23 cellular contexts compared by ENCODE assay signal in genomic region chr1:15764890-15765289, GRCh38. TPM values are rescaled to one million over a fixed set of nuclear protein-coding genes. Genes with fewer than 3 reads are reported as not detected.
DNase-seq lines count a peak whose midpoint lies in the region; ATAC-seq and TF ChIP-seq lines count a peak whose summit lies in the region.
"Had no signal": no experiment of that assay in that cellular context is flagged by ENCODE, and none has a peak within 500 bp of the region (broad histone marks: within the 10 kb centered on the region; RNA-seq: fewer than 3 reads in every experiment).

No MANE protein-coding gene starts in this region.

- BruUV-seq in MCF 10A (replicated peaks; lab: Mats Ljungman, UMichigan), result TSS peak; percentile 44

- H3K27ac ChIP-seq in breast epithelium (no peak overlapping the region), neuronal stem cell (replicated peaks; ENCODE audit: low read length) (no peak overlapping the region), aorta (ENCODE audit: low read depth in 1 of 2, low read length in 2 of 2) (peak overlapping the region; percentile 4 to 23)
- no peak overlapping the region for H3K27ac ChIP-seq in naive thymus-derived CD4-positive, alpha-beta T cell (ENCODE audit: low read depth, low read length)
- H3K27ac ChIP-seq: 22Rv1, cardiac muscle cell, suprapubic skin had no signal

- H3K27me3 ChIP-seq in breast epithelium (no peaks in the 10 kb centered on the region), neuronal stem cell (ENCODE audit: control insufficient read depth in 3 of 3, insufficient read depth in 3 of 3, low read depth in 1 of 3, low read length in 3 of 3) (no peaks in the 10 kb centered on the region), aorta (ENCODE audit: control insufficient read depth in 1 of 2, insufficient read depth in 2 of 2, low read length in 1 of 2) (no peaks in the 10 kb centered on the region)
- H3K27me3 ChIP-seq in naive thymus-derived CD4-positive, alpha-beta T cell (ENCODE audit: control insufficient read depth in 2 of 2, insufficient read depth in 2 of 2, low read length in 2 of 2), result no peaks in the 10 kb centered on the region
- H3K27me3 ChIP-seq: adrenal gland, cardiac muscle cell had no signal

- H3K4me3 ChIP-seq in breast epithelium (no peak overlapping the region), neuronal stem cell (ENCODE audit: low read length in 2 of 2) (no peak overlapping the region), aorta (ENCODE audit: low read length in 2 of 2) (no peak overlapping the region)
- H3K4me3 ChIP-seq in naive thymus-derived CD4-positive, alpha-beta T cell (ENCODE audit: low read length), result no peak overlapping the region
- H3K4me3 ChIP-seq: adrenal gland, cardiac muscle cell, suprapubic skin had no signal

- H3K27me3 Mint-ChIP-seq in MCF 10A (ENCODE audit: insufficient read depth, unreplicated experiment) (no peaks in the 10 kb centered on the region), endothelial cell (ENCODE audit: unreplicated experiment) (peaks cover 16% of the 10 kb centered on the region)
- peaks cover 12 to 36% (median 19%) of the 10 kb centered on the region in 5 donors for H3K27me3 Mint-ChIP-seq in naive thymus-derived CD4-positive, alpha-beta T cell

- H4K91ac ChIP-seq in neuronal stem cell (ENCODE audit: low read depth, low read length, poor library complexity), result no peak overlapping the region

- H3K9me3 ChIP-seq in breast epithelium (no peaks in the 10 kb centered on the region), neuronal stem cell (replicated peaks in 1 of 2; ENCODE audit: control insufficient read depth in 2 of 2, insufficient read depth in 1 of 2, low read depth in 1 of 2, low read length in 2 of 2) (no peaks in the 10 kb centered on the region), aorta (ENCODE audit: control insufficient read depth, low read length) (no peaks in the 10 kb centered on the region)
- no peaks in the 10 kb centered on the region for H3K9me3 ChIP-seq in naive thymus-derived CD4-positive, alpha-beta T cell (ENCODE audit: control insufficient read depth in 2 of 3, low read length in 3 of 3)
- H3K9me3 ChIP-seq: adrenal gland, suprapubic skin had no signal

- TF ChIP-seq POLR2A in breast epithelium (IDR thresholded peaks at IDR 0.05), result no peak

- H3K18ac ChIP-seq in neuronal stem cell (ENCODE audit: low read length), result peak overlapping the region; percentile 38

- POLR2A ChIA-PET in MCF 10A (lab: Yijun Ruan, JAX), result interaction anchor here (0.7 to 3.0 kb wide), 10 partner anchors 8 to 158 kb away, joined by 3 to 33 read pairs (median 8); no protein-coding TSS in a partner anchor
- POLR2A ChIA-PET in naive thymus-derived CD4-positive, alpha-beta T cell (lab: Charles Lee), result no interaction called here

- no CpG with 5 or more reads among the region's 15 CpGs for WGBS in neuronal stem cell (ENCODE audit: extremely low coverage in 2 of 2, insufficient read length in 2 of 2, insufficient replicate concordance in 1 of 2), 2 donors
- 33 to 35% methylated on average over 15 of the region's 15 CpGs for WGBS in aorta, 2 donors

- peak overlapping the region; percentile 17 for H4K8ac ChIP-seq in neuronal stem cell (ENCODE audit: low read depth, low read length)

- TF ChIP-seq CTCF in MCF 10A (IDR thresholded peaks at IDR 0.05; ENCODE audit: unreplicated experiment), result no peak
- TF ChIP-seq CTCF in breast epithelium (IDR thresholded peaks at IDR 0.05), result no peak
- no peak for TF ChIP-seq CTCF in endothelial cell (IDR thresholded peaks at IDR 0.05; ENCODE audit: unreplicated experiment)

- peak overlapping the region; percentile 70 for H3K9ac ChIP-seq in neuronal stem cell (ENCODE audit: low read depth, low read length, poor library complexity)

- intact Hi-C loops in MCF 10A (cut with micrococcal nuclease), result no loop called here
- intact Hi-C loops in breast epithelium (cut with DNase I; ENCODE audit: low total_unique reads), result no loop called here
- intact Hi-C loops in aorta (cut with DNase I), result no loop called here
- intact Hi-C loops in naive thymus-derived CD4-positive, alpha-beta T cell (cut with micrococcal nuclease), result no loop called here

- ATAC-seq in aorta (ENCODE audit: low FRiP score), result no peak
- ATAC-seq in naive thymus-derived CD4-positive, alpha-beta T cell, result no peak
- ATAC-seq in GM21737 (IDR thresholded peaks at IDR 0.05; ENCODE audit: unreplicated experiment), result no peak
- ATAC-seq: activated CD8-positive, alpha-beta T cell treated with anti-CD3 and anti-CD28 coated beads, Interleukin-2, amount 10 ng/mL, durations not matched to agents 7 days and 5 days; naive thymus-derived CD8-positive, alpha-beta T cell had no signal

- H3K4me1 ChIP-seq in breast epithelium, result peaks cover 4 to 5% of the 10 kb centered on the region in 2 donors
- H3K4me1 ChIP-seq in neuronal stem cell (ENCODE audit: control insufficient read depth in 2 of 2, insufficient read depth in 1 of 2, low read depth in 1 of 2, low read length in 2 of 2), result peaks cover 5 to 9% of the 10 kb centered on the region in 2 donors
- H3K4me1 ChIP-seq in aorta (ENCODE audit: control insufficient read depth in 1 of 2, insufficient read depth in 2 of 2, low read length in 2 of 2), result no peaks in the 10 kb centered on the region
- no peaks in the 10 kb centered on the region for H3K4me1 ChIP-seq in naive thymus-derived CD4-positive, alpha-beta T cell (ENCODE audit: control insufficient read depth in 2 of 2, insufficient read depth in 2 of 2, low read length in 2 of 2)

- H3K23ac ChIP-seq in neuronal stem cell (ENCODE audit: low read depth, low read length, poor library complexity), result no peak overlapping the region

- H2BK5ac ChIP-seq in neuronal stem cell (ENCODE audit: low read length), result peak overlapping the region; percentile 39

- H2BK15ac ChIP-seq in neuronal stem cell (ENCODE audit: low read length), result no peak overlapping the region

- no peak overlapping the region for H2BK12ac ChIP-seq in neuronal stem cell (ENCODE audit: low read length)

- H2BK120ac ChIP-seq in neuronal stem cell (ENCODE audit: low read depth, low read length), result no peak overlapping the region

- H2AFZ ChIP-seq in neuronal stem cell (ENCODE audit: low read length), result no peak overlapping the region

- DNase-seq in MCF 10A (ENCODE audit: unreplicated experiment), result no peak
- DNase-seq in breast epithelium (ENCODE audit: low spot score in 2 of 2), result no peak
- DNase-seq in endothelial cell (ENCODE audit: low spot score), result no peak
- no peak for DNase-seq in neuronal stem cell (ENCODE audit: low spot score)
- no peak for DNase-seq in aorta
- no peak for DNase-seq in naive thymus-derived CD4-positive, alpha-beta T cell
- DNase-seq in NCI-H69 (lab: John Stamatoyannopoulos, UW), result no peak
- DNase-seq: activated CD4-positive, CD25-positive, alpha-beta regulatory T cell treated with anti-CD3 and anti-CD28 coated beads, Interleukin-2, amount 50 U/mL, for 72 hours; activated CD8-positive, alpha-beta T cell treated with anti-CD3 and anti-CD28 coated beads, Interleukin-2, amount 10 ng/mL, durations not matched to agents 7 days and 5 days; adrenal gland; KG1; mesendoderm; naive thymus-derived CD8-positive, alpha-beta T cell; NCI-H1694; SHP77 treated with DMSO at 0.1 percent for 48 hours had no signal

- no peak overlapping the region for H2AK5ac ChIP-seq in neuronal stem cell (ENCODE audit: low read depth, low read length)

- H3K36me3 ChIP-seq in breast epithelium (no peaks in the 10 kb centered on the region), neuronal stem cell (replicated peaks in 1 of 2; ENCODE audit: control insufficient read depth in 2 of 2, insufficient read depth in 2 of 2, low read length in 2 of 2) (peaks cover 11 to 28% of the 10 kb centered on the region in 2 donors), aorta (ENCODE audit: control insufficient read depth in 1 of 2, insufficient read depth in 2 of 2, low read length in 1 of 2) (peaks cover 0 to 9% of the 10 kb centered on the region in 2 donors)
- H3K36me3 ChIP-seq in naive thymus-derived CD4-positive, alpha-beta T cell (ENCODE audit: control insufficient read depth in 2 of 3, insufficient read depth in 3 of 3, low read length in 3 of 3), result no peaks in the 10 kb centered on the region

- H3K4ac ChIP-seq in neuronal stem cell (ENCODE audit: low read length), result no peak overlapping the region

- peaks cover 54% of the 10 kb centered on the region for H3K36me3 Mint-ChIP-seq in MCF 10A (ENCODE audit: insufficient read depth, unreplicated experiment)
- H3K36me3 Mint-ChIP-seq in endothelial cell (ENCODE audit: low read depth, unreplicated experiment), result peaks cover 40% of the 10 kb centered on the region
- H3K36me3 Mint-ChIP-seq in naive thymus-derived CD4-positive, alpha-beta T cell, result no peaks in the 10 kb centered on the region
- H3K36me3 Mint-ChIP-seq: naive thymus-derived CD8-positive, alpha-beta T cell had no signal

- peak overlapping the region; percentile 38 for H3K14ac ChIP-seq in neuronal stem cell (ENCODE audit: low read length)

- CTCF ChIA-PET in MCF 10A (lab: Yijun Ruan, JAX), result interaction anchor here (0.9 kb wide), 1 partner anchor 26 kb away, joined by 3 read pairs; no protein-coding TSS in a partner anchor
- CTCF ChIA-PET in naive thymus-derived CD4-positive, alpha-beta T cell (lab: Charles Lee), result no interaction called here

- H3K9me3 Mint-ChIP-seq in MCF 10A (ENCODE audit: unreplicated experiment), result no peaks in the 10 kb centered on the region
- no peaks in the 10 kb centered on the region for H3K9me3 Mint-ChIP-seq in endothelial cell (ENCODE audit: unreplicated experiment)
- no peaks in the 10 kb centered on the region for H3K9me3 Mint-ChIP-seq in naive thymus-derived CD4-positive, alpha-beta T cell
- H3K9me3 Mint-ChIP-seq: naive thymus-derived CD8-positive, alpha-beta T cell had no signal

- no peak overlapping the region for H3K4me2 ChIP-seq in neuronal stem cell (ENCODE audit: insufficient read depth, low read length, poor library complexity, severe bottlenecking)

- peaks cover 6% of the 10 kb centered on the region for H3K79me1 ChIP-seq in neuronal stem cell (ENCODE audit: low read depth, low read length)

- peak overlapping the region; percentile 42 for H3K4me3 Mint-ChIP-seq in MCF 10A (ENCODE audit: unreplicated experiment)
- H3K4me3 Mint-ChIP-seq in endothelial cell (ENCODE audit: unreplicated experiment), result peak overlapping the region; percentile 56
- H3K4me3 Mint-ChIP-seq in naive thymus-derived CD4-positive, alpha-beta T cell, result no peak overlapping the region
- H3K4me3 Mint-ChIP-seq: activated CD8-positive, alpha-beta T cell treated with anti-CD3 and anti-CD28 coated beads, Interleukin-2, amount 10 ng/mL, durations not matched to agents 7 days and 5 days; naive thymus-derived CD8-positive, alpha-beta T cell had no signal

- H3K27ac Mint-ChIP-seq in MCF 10A (ENCODE audit: low read depth, unreplicated experiment) (peak overlapping the region; percentile 50), endothelial cell (ENCODE audit: unreplicated experiment) (no peak overlapping the region)
- no peak overlapping the region for H3K27ac Mint-ChIP-seq in naive thymus-derived CD4-positive, alpha-beta T cell
- H3K27ac Mint-ChIP-seq: activated CD8-positive, alpha-beta T cell treated with anti-CD3 and anti-CD28 coated beads, Interleukin-2, amount 10 ng/mL, durations not matched to agents 7 days and 5 days had no signal

- peaks cover 26% of the 10 kb centered on the region for H3K4me1 Mint-ChIP-seq in MCF 10A (ENCODE audit: insufficient read depth, unreplicated experiment)
- H3K4me1 Mint-ChIP-seq in endothelial cell (ENCODE audit: unreplicated experiment), result peaks cover 33% of the 10 kb centered on the region
- H3K4me1 Mint-ChIP-seq in naive thymus-derived CD4-positive, alpha-beta T cell, result peaks cover 0 to 4% (median 0%) of the 10 kb centered on the region in 7 donors
- H3K4me1 Mint-ChIP-seq: naive thymus-derived CD8-positive, alpha-beta T cell had no signal

RNA-seq across cellular contexts. Expression of gene FBLIM1, which starts 6.3 kb away (rescaled TPM):
- total RNA-seq in MCF 10A (2022) (78.2 and 101 TPM in 2 replicates), breast epithelium (10 to 100 TPM; 17.4 to 73.4 (median 42.6) TPM), endothelial cell (ENCODE audit: unreplicated experiment) (198 TPM), aorta (100 to 1,000 TPM; 418 to 507 TPM)
- polyA plus RNA-seq in neuronal stem cell (2013, experiment 1 of 2), result 11.5 TPM
- polyA plus RNA-seq in neuronal stem cell (2013, experiment 2 of 2), result 11.4 TPM
- 100 to 1,000 TPM; 192 to 584 TPM for polyA plus RNA-seq in aorta
- under 1 TPM in 2 of 5 experiments, not detected in 3; 0.27 to 0.54 TPM for total RNA-seq in naive thymus-derived CD4-positive, alpha-beta T cell
- under 1 TPM in 1 of 2 donors, not detected in 1; 0.41 TPM for polyA plus RNA-seq in naive thymus-derived CD4-positive, alpha-beta T cell
- total RNA-seq: activated CD8-positive, alpha-beta T cell treated with anti-CD3 and anti-CD28 coated beads, Interleukin-2, amount 10 ng/mL, durations not matched to agents 7 days and 5 days; naive thymus-derived CD8-positive, alpha-beta T cell had no signal
- polyA plus RNA-seq: naive thymus-derived CD8-positive, alpha-beta T cell had no signal

RNA-seq across cellular contexts. Expression of gene TMEM82, which starts 22.6 kb away (rescaled TPM):
- total RNA-seq in MCF 10A (2022) (not detected in 2 replicates), breast epithelium (not detected), endothelial cell (ENCODE audit: unreplicated experiment) (not detected), aorta (not detected)
- polyA plus RNA-seq in neuronal stem cell (2013, experiment 1 of 2), result not detected
- polyA plus RNA-seq in neuronal stem cell (2013, experiment 2 of 2), result not detected
- polyA plus RNA-seq in aorta, result 1 to 10 TPM in 1 of 2 donors, not detected in 1; 5.8 TPM
- total RNA-seq in naive thymus-derived CD4-positive, alpha-beta T cell, result not detected
- polyA plus RNA-seq in naive thymus-derived CD4-positive, alpha-beta T cell, result not detected
- total RNA-seq: activated CD8-positive, alpha-beta T cell treated with anti-CD3 and anti-CD28 coated beads, Interleukin-2, amount 10 ng/mL, durations not matched to agents 7 days and 5 days; esophagus mucosa; HT1080; kidney epithelial cell; naive thymus-derived CD8-positive, alpha-beta T cell; sciatic nerve; suprapubic skin had no signal
- polyA plus RNA-seq: adrenal gland; cardiac muscle cell; naive thymus-derived CD8-positive, alpha-beta T cell had no signal

RNA-seq across cellular contexts. Expression of gene SLC25A34, which starts 28.8 kb away (rescaled TPM):
- 0.79 and 1.3 TPM in 2 replicates for total RNA-seq in MCF 10A (2022)
- total RNA-seq in breast epithelium, result 1 to 10 TPM; 1.0 to 1.8 (median 1.3) TPM
- total RNA-seq in endothelial cell (ENCODE audit: unreplicated experiment), result 3.5 TPM
- polyA plus RNA-seq in neuronal stem cell (2013, experiment 1 of 2), result 0.33 TPM
- polyA plus RNA-seq in neuronal stem cell (2013, experiment 2 of 2), result 0.32 TPM
- total RNA-seq in aorta, result 1 to 10 TPM; 2.5 to 4.3 TPM
- polyA plus RNA-seq in aorta, result 1 to 10 TPM; 5.6 to 9.8 TPM
- 1 to 10 TPM; 1.5 to 4.6 (median 2.1) TPM for total RNA-seq in naive thymus-derived CD4-positive, alpha-beta T cell
- under 1 TPM in 1 of 2 donors, not detected in 1; 0.08 TPM for polyA plus RNA-seq in naive thymus-derived CD4-positive, alpha-beta T cell

RNA-seq across cellular contexts. Expression of gene UQCRHL, which starts 42.6 kb away (rescaled TPM):
- total RNA-seq in MCF 10A (2022) (1.1 and 1.7 TPM in 2 replicates), breast epithelium (1 to 10 TPM in 2 of 3 donors, under 1 TPM in 1; 0.66 to 1.4 (median 1.2) TPM), endothelial cell (ENCODE audit: unreplicated experiment) (2.4 TPM), aorta (1 to 10 TPM; 1.2 to 1.3 TPM)
- 3.9 TPM for polyA plus RNA-seq in neuronal stem cell (2013, experiment 1 of 2)
- polyA plus RNA-seq in neuronal stem cell (2013, experiment 2 of 2), result 4.1 TPM
- 1 to 10 TPM; 1.3 to 4.6 TPM for polyA plus RNA-seq in aorta
- total RNA-seq in naive thymus-derived CD4-positive, alpha-beta T cell, result 1 to 10 TPM in 3 of 5 experiments, under 1 TPM in 2; 0.69 to 1.9 (median 1.4) TPM
- polyA plus RNA-seq in naive thymus-derived CD4-positive, alpha-beta T cell, result 1 to 10 TPM in 1 of 2 donors, under 1 TPM in 1; 0.43 to 1.1 TPM

Comparison
In these comparisons a context has a peak if more than half of its experiments do, and no peak if none do; other contexts are left out.
1. H3K4me3 Mint-ChIP-seq: peak in MCF 10A (single experiment) and endothelial cell (single experiment); none in naive thymus-derived CD4-positive, alpha-beta T cell (0 of 10).
2. H3K27ac ChIP-seq: peak in aorta (2 of 2); none in breast epithelium (0 of 2), neuronal stem cell (single experiment) and naive thymus-derived CD4-positive, alpha-beta T cell (single experiment).
3. RNA of gene FBLIM1, which starts 6.3 kb away (total RNA-seq): 418 to 507 TPM in aorta, 198 TPM in endothelial cell (single experiment), 78.2 to 101 TPM in MCF 10A and 17.4 to 73.4 TPM in breast epithelium; 0.27 to 0.54 TPM in naive thymus-derived CD4-positive, alpha-beta T cell; every median in the first group is over 10 times any median in the second.